Comparison of ENCODE assay signal across 7 cellular contexts in genomic region chr7:16506422-16506821, GRCh38. TPM values are rescaled to one million over a fixed set of nuclear protein-coding genes. Genes with fewer than 3 reads are reported as not detected.
"Had no signal": no experiment of that assay in that cellular context is flagged by ENCODE, and none has a peak within 500 bp of the region (broad histone marks: within the 10 kb centered on the region; RNA-seq: fewer than 3 reads in every experiment).

No MANE protein-coding gene starts in this region.

RNA-seq across cellular contexts. Expression of gene LRRC72, which starts 20.2 kb away (rescaled TPM):
- total RNA-seq: GM23248, GM23338, H1, H4, H7, H9, HFFc6 had no signal
- polyA plus RNA-seq: GM23248, GM23338, H1 had no signal

RNA-seq across cellular contexts. Expression of gene SOSTDC1, which starts 40.9 kb away (rescaled TPM):
- total RNA-seq: GM23248, H7, H9, HFFc6 had no signal
- polyA plus RNA-seq: GM23248 had no signal
